ENCODE assay signal across 8 cellular contexts in genomic region chr12:64824130-64824499, GRCh38. TPM values are rescaled to one million over a fixed set of nuclear protein-coding genes. Genes with fewer than 3 reads are reported as not detected.
DNase-seq lines count a peak whose midpoint lies in the region; TF ChIP-seq lines count a peak whose summit lies in the region.

No MANE protein-coding gene starts in this region.

- no peak overlapping the region for H3K27ac ChIP-seq in H9 (ENCODE audit: insufficient read length, low read depth, low read length)
- no peak overlapping the region for H3K27ac ChIP-seq in mesenchymal stem cell (ENCODE audit: low read length, poor library complexity, severe bottlenecking)

- CTCF ChIA-PET in AG04449 (lab: Yijun Ruan, JAX): interaction anchor here (1.2 kb wide), 2 partner anchors 22 to 23 kb away, joined by 3 read pairs; no protein-coding TSS in a partner anchor

- H3K36me3 ChIP-seq in adipocyte (ENCODE audit: control insufficient read depth, insufficient read depth, low read length, severe bottlenecking) (no peaks in the 10 kb centered on the region), mesenchymal stem cell (ENCODE audit: control insufficient read depth in 1 of 2, insufficient read depth in 2 of 2, low read depth in 1 of 2, low read length in 2 of 2) (peaks cover 0 to 2% of the 10 kb centered on the region in 2 experiments)

- TF ChIP-seq CTCF in AG04449 (IDR thresholded peaks at IDR 0.05; ENCODE audit: insufficient read depth, low read length, missing control alignments) (no peak), H9 (conservative IDR thresholded peaks at IDR 0.05) (no peak)

- no peak overlapping the region for H2AK5ac ChIP-seq in H9 (ENCODE audit: insufficient read length, low read length)
- no peak overlapping the region for H2AK5ac ChIP-seq in mesenchymal stem cell (ENCODE audit: low read length, severe bottlenecking)

- peak overlapping the region; percentile 67 to 83 for H3K4me3 Mint-ChIP-seq in H9

- no peak overlapping the region for H2BK120ac ChIP-seq in H9 (ENCODE audit: low read depth, low read length, poor library complexity, severe bottlenecking)
- H2BK120ac ChIP-seq in mesenchymal stem cell (ENCODE audit: low read depth, low read length): no peak overlapping the region

- peaks cover 3 to 4% (median 3%) of the 10 kb centered on the region in 3 experiments for H3K36me3 Mint-ChIP-seq in H9 (ENCODE audit: insufficient read depth in 1 of 3, low read depth in 3 of 3)

- H2BK12ac ChIP-seq in H9 (ENCODE audit: insufficient read length, low read depth, low read length): no peak overlapping the region
- H2BK12ac ChIP-seq in mesenchymal stem cell (ENCODE audit: low read length in 2 of 2): no peak overlapping the region

- no peak overlapping the region for H4K5ac ChIP-seq in H9 (ENCODE audit: insufficient read length, low read depth, low read length)

- DNase-seq in AG04449 (ENCODE audit: low read depth, low spot score) (no peak), H9 (no peak), adipocyte (ENCODE audit: low read depth) (no peak), mesenchymal stem cell (no peak), NCI-H774 (lab: John Stamatoyannopoulos, UW) (no peak), glomerular visceral epithelial cell (ENCODE audit: extremely low spot score) (no peak), NCI-H1930 (lab: John Stamatoyannopoulos, UW) (no peak), HUDEP-2 (lab: John Stamatoyannopoulos, UW; ENCODE audit: unreplicated experiment in 76 of 76) (no peak)

- H3K79me2 ChIP-seq in H9 (ENCODE audit: insufficient read depth, low read length): no peaks in the 10 kb centered on the region

- H3K4me3 ChIP-seq in AG04449 (ENCODE audit: low read depth, low read length) (peak overlapping the region; percentile 43), adipocyte (ENCODE audit: low read length) (peak overlapping the region; percentile 80), mesenchymal stem cell (ENCODE audit: insufficient read depth in 1 of 2, low read depth in 1 of 2, low read length in 2 of 2) (peak overlapping the region; percentile 51 to 82)

- H2BK15ac ChIP-seq in H9 (ENCODE audit: low read depth, low read length) (no peak overlapping the region), mesenchymal stem cell (ENCODE audit: low read depth, poor library complexity, severe bottlenecking) (no peak overlapping the region)

- H3K79me1 ChIP-seq in H9 (ENCODE audit: insufficient read depth, low read depth, low read length, poor library complexity, severe bottlenecking) (no peaks in the 10 kb centered on the region), mesenchymal stem cell (replicated peaks; ENCODE audit: low read length, poor library complexity, severe bottlenecking) (no peaks in the 10 kb centered on the region)

- no peak overlapping the region for H2AFZ ChIP-seq in H9 (ENCODE audit: low read length)
- H2AFZ ChIP-seq in mesenchymal stem cell (ENCODE audit: low read depth, low read length): no peak overlapping the region

- no peak overlapping the region for H3T11ph ChIP-seq in H9 (ENCODE audit: low read length)

- no peak overlapping the region for H3K56ac ChIP-seq in H9 (ENCODE audit: insufficient read length, low read depth, low read length)

- peaks cover 12 to 15% of the 10 kb centered on the region in 2 experiments for H3K4me1 Mint-ChIP-seq in H9

- H3K9me3 Mint-ChIP-seq in H9: peaks cover 8% of the 10 kb centered on the region in 2 experiments; a peak in 4 of 5 replicates

- H3K27me3 Mint-ChIP-seq in H9 (ENCODE audit: low read depth): peaks cover 82% of the 10 kb centered on the region

- H3K27me3 ChIP-seq in H9 (ENCODE audit: insufficient read depth, low read length) (peaks cover 21% of the 10 kb centered on the region; the same call in 1 of the 2 replicates), adipocyte (replicated peaks; ENCODE audit: control insufficient read depth, insufficient read depth, low read length) (peaks cover 39% of the 10 kb centered on the region), mesenchymal stem cell (ENCODE audit: control insufficient read depth in 1 of 2, insufficient read depth in 1 of 2, low read length in 2 of 2) (peaks cover 68 to 70% of the 10 kb centered on the region in 2 experiments)

- no peaks in the 10 kb centered on the region for H4K20me1 ChIP-seq in H9 (ENCODE audit: control insufficient read depth, insufficient read depth, insufficient read length)

- H3K23me2 ChIP-seq in H9 (ENCODE audit: insufficient read length, low read depth, low read length, poor library complexity, severe bottlenecking): peaks cover 14% of the 10 kb centered on the region

- H3K4me2 ChIP-seq in H9 (ENCODE audit: insufficient read depth, insufficient read length, low read length): peak overlapping the region; percentile 98
- H3K4me2 ChIP-seq in mesenchymal stem cell (ENCODE audit: low read length, poor library complexity, severe bottlenecking): peak overlapping the region; percentile 97

- H3K4ac ChIP-seq in H9 (ENCODE audit: low read depth, low read length): no peak overlapping the region
- no peak overlapping the region for H3K4ac ChIP-seq in mesenchymal stem cell (ENCODE audit: low read depth in 1 of 2, low read length in 2 of 2)

- H3K9me3 ChIP-seq in H9 (ENCODE audit: control insufficient read depth, low read depth, low read length) (no peaks in the 10 kb centered on the region), adipocyte (ENCODE audit: control insufficient read depth, low read length) (peaks cover 12% of the 10 kb centered on the region), mesenchymal stem cell (ENCODE audit: control insufficient read depth, low read length) (no peaks in the 10 kb centered on the region)

- H4K91ac ChIP-seq in H9 (ENCODE audit: insufficient read length, low read depth, low read length) (no peak overlapping the region), mesenchymal stem cell (ENCODE audit: low read length) (no peak overlapping the region)

- no peak overlapping the region for H3K23ac ChIP-seq in H9 (ENCODE audit: insufficient read length, low read depth, low read length)
- no peak overlapping the region for H3K23ac ChIP-seq in mesenchymal stem cell (ENCODE audit: low read length in 2 of 2)

- no peak overlapping the region; the same call in 1 of the 2 replicates for H3K14ac ChIP-seq in H9 (ENCODE audit: insufficient read depth, low read length)
- H3K14ac ChIP-seq in mesenchymal stem cell (ENCODE audit: low read length in 2 of 2): no peak overlapping the region

- no peak overlapping the region for H3K27ac Mint-ChIP-seq in H9

- H4K8ac ChIP-seq in H9 (replicated peaks; ENCODE audit: insufficient read length, low read depth, low read length) (no peak overlapping the region), mesenchymal stem cell (ENCODE audit: low read length) (no peak overlapping the region)

- H2BK20ac ChIP-seq in H9 (ENCODE audit: low read depth, low read length, poor library complexity, severe bottlenecking): no peak overlapping the region

- H2BK5ac ChIP-seq in H9 (ENCODE audit: insufficient read length, low read length) (no peak overlapping the region), mesenchymal stem cell (ENCODE audit: low read depth, low read length, poor library complexity, severe bottlenecking) (no peak overlapping the region)

- H3K9ac ChIP-seq in H9 (ENCODE audit: extremely low read depth, insufficient read length, low read length) (no peak overlapping the region), adipocyte (ENCODE audit: low read length) (no peak overlapping the region), mesenchymal stem cell (ENCODE audit: low read length) (no peak overlapping the region)

- no CpG with 5 or more reads among the region's 16 CpGs for WGBS in H9 (ENCODE audit: extremely low coverage, insufficient read length, low lambda C conversion rate)
- 5% methylated on average over 15 of the region's 16 CpGs for WGBS in mesenchymal stem cell

- POLR2A ChIA-PET in AG04449 (lab: Yijun Ruan, JAX): no interaction called here

- H3K18ac ChIP-seq in H9 (ENCODE audit: insufficient read length, low read depth, low read length) (no peak overlapping the region), mesenchymal stem cell (ENCODE audit: low read depth in 1 of 2, low read length in 2 of 2) (no peak overlapping the region)

- H3K4me1 ChIP-seq in H9 (ENCODE audit: insufficient read depth, low read length): no peaks in the 10 kb centered on the region
- peaks cover 11% of the 10 kb centered on the region for H3K4me1 ChIP-seq in adipocyte (ENCODE audit: control insufficient read depth, insufficient read depth, low read length)
- H3K4me1 ChIP-seq in mesenchymal stem cell (ENCODE audit: control insufficient read depth, insufficient read depth, low read depth, low read length): peaks cover 19% of the 10 kb centered on the region

RNA-seq across cellular contexts. Expression of gene TBC1D30, which starts 0.3 kb away (rescaled TPM):
- total RNA-seq in H9 (2021): 1.6 and 2.2 TPM in 2 replicates
- polyA plus RNA-seq in mesenchymal stem cell (2013, experiment 1 of 2): 0.11 TPM
- 0.05 TPM for polyA plus RNA-seq in mesenchymal stem cell (2013, experiment 2 of 2)
